ENCODE assay signal across 8 cellular contexts in the genomic region with DNA sequence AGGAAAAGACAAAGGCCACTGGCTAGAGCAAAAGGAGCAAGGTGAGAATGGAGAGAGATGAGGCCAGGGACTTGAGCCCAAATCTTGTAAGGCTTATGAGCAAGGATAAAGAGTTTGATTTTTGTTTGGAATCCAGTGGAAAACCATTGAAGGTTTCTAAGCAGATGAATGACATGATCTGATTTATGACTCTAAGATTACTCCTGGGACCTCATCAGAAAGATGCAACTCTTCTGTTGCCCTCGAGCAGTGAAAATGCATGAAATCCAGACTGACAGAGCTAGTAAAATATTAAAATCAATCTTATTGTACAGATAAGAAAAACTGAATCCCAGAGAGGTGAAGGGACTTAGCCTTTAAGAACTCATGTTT. TPM values are rescaled to one million over a fixed set of nuclear protein-coding genes. Genes with fewer than 3 reads are reported as not detected.
DNase-seq lines count a peak whose midpoint lies in the region; ATAC-seq and TF ChIP-seq lines count a peak whose summit lies in the region.

No MANE protein-coding gene starts in this region.

- peaks cover 5% of the 10 kb centered on the region for H3K36me3 Mint-ChIP-seq in memory B cell

- peak overlapping the region; percentile 93 for H3K4me3 Mint-ChIP-seq in memory B cell

- H3K27ac ChIP-seq in cardiac muscle cell, result no peak overlapping the region
- H3K27ac ChIP-seq in body of pancreas, result peak overlapping the region in 2 of 4 donors; percentile 75 to 86
- H3K27ac ChIP-seq in urinary bladder (ENCODE audit: low read depth), result no peak overlapping the region

- DNase-seq in cardiac muscle cell (ENCODE audit: low read depth in 1 of 2, low spot score in 1 of 2) (no peak), left ventricle myocardium superior (no peak), body of pancreas (no peak), memory B cell (ENCODE audit: low spot score in 2 of 2) (no peak), SIG-M5 treated with dmso at 0.1 percent for 504 hours (lab: John Stamatoyannopoulos, UW; ENCODE audit: unreplicated experiment) (no peak)
- no peak for DNase-seq in NK-92 treated with Interleukin-12 subunit alpha and Interleukin-12 subunit beta, amount 100 ng/mL, for 24 hours (lab: John Stamatoyannopoulos, UW)

- ATAC-seq in left ventricle myocardium superior (no peak), body of pancreas (no peak), memory B cell (ENCODE audit: low read depth) (no peak), HG02763 (IDR thresholded peaks at IDR 0.05; ENCODE audit: unreplicated experiment) (no peak)

- TF ChIP-seq POLR2A in body of pancreas (IDR thresholded peaks at IDR 0.05), result no peak

- H3K4me3 ChIP-seq in cardiac muscle cell (peak overlapping the region; percentile 70), body of pancreas (peak overlapping the region; percentile 92 to 97), urinary bladder (ENCODE audit: low read depth, low read length) (peak overlapping the region; percentile 76)

- no peaks in the 10 kb centered on the region for H3K9me3 Mint-ChIP-seq in memory B cell

- H3K4me1 ChIP-seq in cardiac muscle cell (ENCODE audit: low read depth) (no peaks in the 10 kb centered on the region), body of pancreas (peaks cover 16% of the 10 kb centered on the region), urinary bladder (ENCODE audit: insufficient read depth) (no peaks in the 10 kb centered on the region)

- H3K36me3 ChIP-seq in cardiac muscle cell (no peaks in the 10 kb centered on the region), body of pancreas (replicated peaks in 1 of 2; ENCODE audit: insufficient read depth in 1 of 2, low read depth in 2 of 2) (no peaks in the 10 kb centered on the region), urinary bladder (ENCODE audit: insufficient read depth) (peaks cover 2% of the 10 kb centered on the region)

- TF ChIP-seq CTCF in cardiac muscle cell (IDR thresholded peaks at IDR 0.05; ENCODE audit: low read depth, low read length) (no peak), body of pancreas (IDR thresholded peaks at IDR 0.05) (no peak)

- H3K27ac Mint-ChIP-seq in memory B cell, result peak overlapping the region; percentile 97

- peaks cover 28% of the 10 kb centered on the region for H3K4me1 Mint-ChIP-seq in memory B cell

- H3K9me3 ChIP-seq in cardiac muscle cell (ENCODE audit: low read depth) (no peaks in the 10 kb centered on the region), body of pancreas (no peaks in the 10 kb centered on the region)

- intact Hi-C loops in left ventricle myocardium superior (cut with micrococcal nuclease) (no loop called here), body of pancreas (cut with DNase I) (no loop called here)

- H3K27me3 ChIP-seq in cardiac muscle cell (no peaks in the 10 kb centered on the region), body of pancreas (no peaks in the 10 kb centered on the region)

- H3K27me3 Mint-ChIP-seq in memory B cell, result no peaks in the 10 kb centered on the region

- WGBS in body of pancreas, 2 donors, result 7 to 11% methylated on average over 1 of the region's 1 CpG
- WGBS in urinary bladder, result 42% methylated on average over 1 of the region's 1 CpG

RNA-seq across cellular contexts. Expression of gene MFAP3, which starts 0.7 kb away (rescaled TPM):
- total RNA-seq in cardiac muscle cell, result 36.2 and 36.5 TPM in 2 replicates
- 13.6 and 19.6 TPM in 2 replicates for polyA plus RNA-seq in cardiac muscle cell
- total RNA-seq in left ventricle myocardium superior, result 26.7 TPM
- total RNA-seq in body of pancreas, result 10 to 100 TPM; 14.3 to 23.4 TPM
- total RNA-seq in urinary bladder, result 110 TPM
- polyA plus RNA-seq in urinary bladder, result 19.9 TPM

RNA-seq across cellular contexts. Expression of gene FAM114A2, which starts 0.7 kb away (rescaled TPM):
- 10.3 and 10.7 TPM in 2 replicates for total RNA-seq in cardiac muscle cell
- 13.6 and 18.1 TPM in 2 replicates for polyA plus RNA-seq in cardiac muscle cell
- 36.3 TPM for total RNA-seq in left ventricle myocardium superior
- total RNA-seq in body of pancreas, result 10 to 100 TPM in 1 of 2 donors, 1 to 10 TPM in 1; 8.9 to 31.1 TPM
- 65.1 TPM for total RNA-seq in urinary bladder
- polyA plus RNA-seq in urinary bladder, result 14.8 TPM
